Comparison of ENCODE assay signal across 26 cellular contexts in the genomic region with DNA sequence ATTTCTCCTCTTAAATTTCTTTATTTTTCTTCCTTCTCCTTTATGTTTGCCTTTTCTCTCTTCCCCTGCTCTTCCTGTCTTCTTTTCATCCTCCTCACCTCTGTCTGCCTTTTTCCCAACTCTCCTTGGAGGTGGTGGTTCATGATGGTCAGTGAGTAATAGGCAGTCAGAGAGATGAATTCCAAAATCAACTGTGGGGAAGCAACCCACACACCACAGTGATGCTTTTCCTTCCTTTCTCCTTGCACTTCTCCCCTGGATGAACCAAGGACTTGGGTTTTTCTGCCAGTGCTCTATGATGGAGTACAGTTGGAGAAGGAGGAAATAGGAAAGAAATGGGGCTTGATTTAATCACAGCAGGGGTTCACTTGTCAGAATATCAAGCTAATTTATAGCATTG.
"Had no signal": no experiment of that assay in that cellular context is flagged by ENCODE, and none has a peak within 500 bp of the region (broad histone marks: within the 10 kb centered on the region; RNA-seq: fewer than 3 reads in every experiment).

No MANE protein-coding gene starts in this region.

- H3K4me1 Mint-ChIP-seq: activated naive CD8-positive, alpha-beta T cell treated with anti-CD3 and anti-CD28 coated beads, Interleukin-2, amount 50 U/mL, for 24 hours; immature natural killer cell; naive thymus-derived CD8-positive, alpha-beta T cell; neural progenitor cell; stimulated activated naive B cell treated with anti-CD40 and anti-IgM and Interleukin-4, amounts not matched to agents 10 μg/mL and 1 μg/mL and 100 μg/mL, for 72 hours; T-helper 17 cell had no signal

- H2AFZ ChIP-seq: hepatocyte, neural progenitor cell had no signal

- H3K4me3 Mint-ChIP-seq: activated CD4-positive, alpha-beta memory T cell treated with anti-CD3 and anti-CD28 coated beads for 36 hours; activated naive CD8-positive, alpha-beta T cell treated with anti-CD3 and anti-CD28 coated beads, Interleukin-2, amount 50 U/mL, for 24 hours; effector memory CD8-positive, alpha-beta T cell; immature natural killer cell; mesothelial cell of epicardium; naive thymus-derived CD8-positive, alpha-beta T cell; neural progenitor cell; stimulated activated naive B cell treated with anti-CD40 and anti-IgM and Interleukin-4, amounts not matched to agents 10 μg/mL and 1 μg/mL and 100 μg/mL, for 72 hours; T-helper 17 cell had no signal

- H3K36me3 Mint-ChIP-seq: activated CD4-positive, alpha-beta memory T cell treated with anti-CD3 and anti-CD28 coated beads for 36 hours; mesothelial cell of epicardium; neural progenitor cell had no signal

- H3K9me3 ChIP-seq: colonic mucosa, thoracic aorta had no signal

- H3K36me3 ChIP-seq: colonic mucosa, neural progenitor cell, thoracic aorta, upper lobe of left lung had no signal

- H3K27me3 ChIP-seq: colonic mucosa, hepatocyte, neural progenitor cell, upper lobe of left lung had no signal

- H3K27me3 Mint-ChIP-seq: activated CD4-positive, alpha-beta memory T cell treated with anti-CD3 and anti-CD28 coated beads for 36 hours; effector memory CD8-positive, alpha-beta T cell; T-helper 17 cell had no signal

- H3K4me1 ChIP-seq: colonic mucosa, neural progenitor cell, upper lobe of left lung had no signal

- H3K9me3 Mint-ChIP-seq: activated CD4-positive, alpha-beta memory T cell treated with anti-CD3 and anti-CD28 coated beads for 36 hours; activated naive CD8-positive, alpha-beta T cell treated with anti-CD3 and anti-CD28 coated beads, Interleukin-2, amount 50 U/mL, for 24 hours; mesothelial cell of epicardium; neural progenitor cell had no signal

- H3K79me2 ChIP-seq: hepatocyte had no signal

- H3K27ac ChIP-seq: colonic mucosa, dorsolateral prefrontal cortex, hepatocyte, neural progenitor cell, upper lobe of left lung had no signal

- H3K4me2 ChIP-seq: hepatocyte, neural progenitor cell, smooth muscle cell had no signal

- ATAC-seq: activated naive CD8-positive, alpha-beta T cell treated with anti-CD3 and anti-CD28 coated beads, Interleukin-2, amount 50 U/mL, for 24 hours; effector memory CD8-positive, alpha-beta T cell; esophagus mucosa; left ventricle myocardium superior; naive thymus-derived CD8-positive, alpha-beta T cell; sciatic nerve; stimulated activated naive B cell treated with anti-CD40 and anti-IgM and Interleukin-4, amounts not matched to agents 10 μg/mL and 1 μg/mL and 100 μg/mL, for 72 hours; T-helper 17 cell had no signal

- H3K4me3 ChIP-seq: colonic mucosa, dorsolateral prefrontal cortex, hepatocyte, neural progenitor cell, smooth muscle cell, thoracic aorta, upper lobe of left lung had no signal

- DNase-seq: activated CD4-positive, alpha-beta memory T cell treated with anti-CD3 and anti-CD28 coated beads for 36 hours; activated CD4-positive, alpha-beta T cell treated with anti-CD3 and anti-CD28 coated beads for 48 hours; activated gamma-delta T cell; activated naive CD4-positive, alpha-beta T cell treated with anti-CD3 and anti-CD28 coated beads, Interleukin-2, amount 50 U/mL, for 16 hours; activated naive CD8-positive, alpha-beta T cell treated with anti-CD3 and anti-CD28 coated beads, Interleukin-2, amount 50 U/mL, for 24 hours; anterior cingulate cortex; colonic mucosa; dorsolateral prefrontal cortex; effector memory CD8-positive, alpha-beta T cell; glutamatergic neuron; immature natural killer cell; left ventricle myocardium superior; mammary epithelial cell; naive thymus-derived CD8-positive, alpha-beta T cell; stimulated activated CD4-positive, alpha-beta T cell treated with anti-CD3 and anti-CD28 coated beads, Interleukin-2, amount 100 ng/mL, for 48 hours; stimulated activated CD8-positive, alpha-beta memory T cell treated with anti-CD3 and anti-CD28 coated beads, Interleukin-4, amount 100 ng/mL, for 48 hours; stimulated activated naive B cell treated with anti-CD40 and anti-IgM and Interleukin-4, amounts not matched to agents 10 μg/mL and 1 μg/mL and 100 μg/mL, for 72 hours; T-helper 17 cell; upper lobe of left lung had no signal
